23 cellular contexts compared by ENCODE assay signal in the genomic region with DNA sequence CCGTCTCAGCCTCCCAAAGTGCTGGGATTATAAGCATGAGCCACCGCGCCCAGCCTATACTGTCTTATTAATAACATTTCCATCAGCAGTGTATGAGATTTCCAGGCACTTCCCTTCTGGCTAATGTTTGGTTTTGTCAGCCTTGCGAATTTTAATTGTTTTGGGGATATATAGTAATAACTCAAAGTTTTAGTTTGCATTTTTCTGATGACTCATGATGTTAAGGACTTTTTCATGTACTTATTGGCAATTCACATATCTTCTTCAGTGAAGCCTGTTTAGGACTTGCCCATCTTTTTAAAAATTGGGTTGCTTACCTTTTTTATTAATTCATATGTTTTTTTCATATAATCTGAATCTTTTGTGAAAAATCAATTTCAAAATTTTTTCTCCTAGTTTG.
"Had no signal": no experiment of that assay in that cellular context is flagged by ENCODE, and none has a peak within 500 bp of the region (broad histone marks: within the 10 kb centered on the region; RNA-seq: fewer than 3 reads in every experiment).

No MANE protein-coding gene starts in this region.

- FAIRE-seq: astrocyte, colon, islet of Langerhans, pancreas had no signal

- ATAC-seq: activated CD4-positive, alpha-beta T cell treated with anti-CD3 and anti-CD28 coated beads for 36 hours; activated T-cell treated with anti-CD3 and anti-CD28 coated beads, Interleukin-2, amount 50 U/mL, for 4 hours; gastrocnemius medialis; left ventricle myocardium superior; natural killer cell; pancreas; psoas muscle; stimulated activated naive CD8-positive, alpha-beta T cell treated with anti-CD3 and anti-CD28 coated beads, Interleukin-15, amount 100 ng/mL, for 72 hours had no signal

- H3K4me1 ChIP-seq: gastrocnemius medialis, pancreas, psoas muscle, right atrium auricular region had no signal

- H3K9me3 ChIP-seq: esophagus squamous epithelium, gastrocnemius medialis, pancreas had no signal

- H3K36me3 ChIP-seq: esophagus squamous epithelium, gastrocnemius medialis, pancreas, right atrium auricular region, tibial artery had no signal

- H3K27ac ChIP-seq: gastrocnemius medialis, pancreas, psoas muscle, right atrium auricular region, tibial artery had no signal

- H3K4me3 ChIP-seq: esophagus squamous epithelium, gastrocnemius medialis, pancreas, psoas muscle, right atrium auricular region, tibial artery had no signal

- H3K27me3 ChIP-seq: esophagus squamous epithelium, gastrocnemius medialis, pancreas, right atrium auricular region, tibial artery had no signal

- DNase-seq: activated B cell treated with CpG ODN at 0.5 μM for 24 hours; activated CD4-positive, alpha-beta T cell treated with anti-CD3 and anti-CD28 coated beads for 36 hours; activated CD4-positive, alpha-beta T cell treated with anti-CD3 and anti-CD28 coated beads, Interleukin-2, amount 50 U/mL, for 48 hours; activated CD8-positive, alpha-beta memory T cell treated with anti-CD3 and anti-CD28 coated beads, Interleukin-2, amount 50 U/mL, for 48 hours; activated naive CD4-positive, alpha-beta T cell; activated T-cell treated with anti-CD3 and anti-CD28 coated beads, Interleukin-2, amount 50 U/mL, for 4 hours; central memory CD4-positive, alpha-beta T cell; effector memory CD4-positive, alpha-beta T cell; esophagus squamous epithelium; gastrocnemius medialis; head of caudate nucleus; left ventricle myocardium superior; natural killer cell; pancreas; stimulated activated CD4-positive, alpha-beta T cell treated with anti-CD3 and anti-CD28 coated beads, Interleukin-4, amount 100 ng/mL, for 4 hours; stimulated activated naive CD8-positive, alpha-beta T cell treated with anti-CD3 and anti-CD28 coated beads, Interleukin-15, amount 100 ng/mL, for 72 hours; T-helper 9 cell had no signal
